In genomic region chr13:50224534-50224933, GRCh38 we compare ENCODE assay signal across 10 cellular contexts.
A peak's percentile ranks its signal among the peaks of the same experiment; 100 is the strongest.
DNase-seq lines count a peak whose midpoint lies in the region; ATAC-seq and TF ChIP-seq lines count a peak whose summit lies in the region.
"Had no signal": no experiment of that assay in that cellular context is flagged by ENCODE, and none has a peak within 500 bp of the region (broad histone marks: within the 10 kb centered on the region; RNA-seq: fewer than 3 reads in every experiment).

No MANE protein-coding gene starts in this region.

- H3K9me3 Mint-ChIP-seq in activated T-helper 17 cell treated with anti-CD3 and anti-CD28 coated beads, Interleukin-2, amount 50 U/mL, for 72 hours, result peaks cover 4% of the 10 kb centered on the region

- TF ChIP-seq EP300 in suprapubic skin (IDR thresholded peaks at IDR 0.05), result no peak

- no peaks in the 10 kb centered on the region for H3K9me3 ChIP-seq in esophagus squamous epithelium
- no peaks in the 10 kb centered on the region for H3K9me3 ChIP-seq in suprapubic skin

- H3K27me3 ChIP-seq in esophagus squamous epithelium (no peaks in the 10 kb centered on the region), suprapubic skin (no peaks in the 10 kb centered on the region)

- peak overlapping the region; percentile 35 for H3K27ac Mint-ChIP-seq in activated T-helper 17 cell treated with anti-CD3 and anti-CD28 coated beads, Interleukin-2, amount 50 U/mL, for 72 hours
- H3K27ac Mint-ChIP-seq: type B pancreatic cell had no signal

- H3K4me3 ChIP-seq in esophagus squamous epithelium (no peak overlapping the region), suprapubic skin (no peak overlapping the region)

- H3K4me3 Mint-ChIP-seq in activated T-helper 17 cell treated with anti-CD3 and anti-CD28 coated beads, Interleukin-2, amount 50 U/mL, for 72 hours, result peak overlapping the region; percentile 42
- H3K4me3 Mint-ChIP-seq: type B pancreatic cell had no signal

- peaks cover 0 to 9% (median 5%) of the 10 kb centered on the region in 3 donors for H3K4me1 ChIP-seq in esophagus squamous epithelium
- H3K4me1 ChIP-seq in suprapubic skin, result peaks cover 8% of the 10 kb centered on the region

- peak; percentile 25 for DNase-seq in stimulated activated naive CD4-positive, alpha-beta T cell treated with Interleukin-2 at 50 U/mL for 16 hours (lab: John Stamatoyannopoulos, UW)
- DNase-seq in stimulated activated naive CD4-positive, alpha-beta T cell (lab: John Stamatoyannopoulos, UW), result no peak
- DNase-seq in NCI-H187 treated with DMSO at 0.1 percent for 48 hours (lab: John Stamatoyannopoulos, UW) (no peak), esophagus squamous epithelium (lab: John Stamatoyannopoulos, UW) (no peak), cerebellar nuclear complex (lab: John Stamatoyannopoulos, UW) (no peak), suprapubic skin (ENCODE audit: low spot score in 2 of 2) (no peak)
- DNase-seq: COR-L47 had no signal

- WGBS in esophagus squamous epithelium, 2 donors, result 52 to 61% methylated on average over 3 to 4 of the region's 4 CpGs
- WGBS in suprapubic skin, result 80% methylated on average over 4 of the region's 4 CpGs

- H3K27ac ChIP-seq in esophagus squamous epithelium, result no peak overlapping the region
- H3K27ac ChIP-seq in suprapubic skin, result no peak overlapping the region

- TF ChIP-seq POLR2A in esophagus squamous epithelium (IDR thresholded peaks at IDR 0.05) (no peak), suprapubic skin (IDR thresholded peaks at IDR 0.05) (no peak)

- ATAC-seq in HG03064 (IDR thresholded peaks at IDR 0.05; ENCODE audit: low read depth, unreplicated experiment), result peak; percentile 54
- peak; percentile 64 for ATAC-seq in activated T-helper 17 cell treated with anti-CD3 and anti-CD28 coated beads, Interleukin-2, amount 50 U/mL, for 72 hours (replicated peaks)

- intact Hi-C loops in esophagus squamous epithelium (cut with DNase I), result no loop called here

- no peaks in the 10 kb centered on the region for H3K36me3 ChIP-seq in esophagus squamous epithelium
- no peaks in the 10 kb centered on the region for H3K36me3 ChIP-seq in suprapubic skin

- TF ChIP-seq CTCF in esophagus squamous epithelium (IDR thresholded peaks at IDR 0.05) (no peak), suprapubic skin (IDR thresholded peaks at IDR 0.05) (no peak)

- no peaks in the 10 kb centered on the region for H3K36me3 Mint-ChIP-seq in activated T-helper 17 cell treated with anti-CD3 and anti-CD28 coated beads, Interleukin-2, amount 50 U/mL, for 72 hours (ENCODE audit: low read depth)
- H3K36me3 Mint-ChIP-seq: type B pancreatic cell had no signal

- peaks cover 61% of the 10 kb centered on the region for H3K4me1 Mint-ChIP-seq in activated T-helper 17 cell treated with anti-CD3 and anti-CD28 coated beads, Interleukin-2, amount 50 U/mL, for 72 hours

- H3K27me3 Mint-ChIP-seq in activated T-helper 17 cell treated with anti-CD3 and anti-CD28 coated beads, Interleukin-2, amount 50 U/mL, for 72 hours, result peaks cover 8% of the 10 kb centered on the region
